Comparison of ENCODE assay signal across 9 cellular contexts in the genomic region with DNA sequence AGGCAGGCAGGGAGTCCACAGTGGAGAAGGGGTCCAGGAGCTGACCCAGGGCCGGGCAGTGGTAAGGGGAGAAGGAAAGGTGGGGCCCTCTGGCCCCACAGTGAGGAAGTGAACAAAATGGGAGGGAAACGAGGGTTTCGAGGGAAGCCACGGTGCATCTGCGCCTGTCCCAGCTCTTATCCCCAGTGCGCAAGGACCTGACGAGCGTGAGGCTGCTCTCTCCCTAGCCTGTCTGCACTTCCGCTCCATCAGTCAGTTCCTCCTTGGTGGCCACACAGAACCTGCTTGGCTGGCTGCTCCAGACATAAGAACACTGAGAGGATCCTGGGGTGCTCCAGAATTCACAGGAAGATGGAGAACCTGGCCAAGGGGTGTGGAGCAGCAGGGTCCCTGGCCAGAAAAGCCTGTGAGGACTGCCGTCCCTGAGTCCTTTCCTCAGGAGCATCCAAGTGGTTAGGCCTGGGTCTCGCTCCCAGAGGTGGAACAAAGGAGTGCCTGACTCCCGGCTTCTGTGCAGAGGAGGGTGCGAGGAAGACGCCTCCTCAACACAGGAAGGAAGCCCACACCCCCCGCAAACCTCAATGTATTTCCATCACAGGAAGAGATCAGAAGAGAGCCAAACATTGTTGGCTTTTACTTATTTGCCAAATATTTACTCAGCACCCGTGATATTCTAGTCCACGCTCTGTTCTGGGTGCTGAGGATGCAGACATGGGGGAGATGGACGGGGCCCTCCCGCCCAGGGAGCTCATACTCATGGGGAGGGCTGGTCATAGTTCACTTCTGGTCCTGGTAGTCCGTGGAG. TPM values are rescaled to one million over a fixed set of nuclear protein-coding genes. Genes with fewer than 3 reads are reported as not detected.
DNase-seq lines count a peak whose midpoint lies in the region; ATAC-seq and TF ChIP-seq lines count a peak whose summit lies in the region.
"Had no signal": no experiment of that assay in that cellular context is flagged by ENCODE, and none has a peak within 500 bp of the region (broad histone marks: within the 10 kb centered on the region; RNA-seq: fewer than 3 reads in every experiment).

No MANE protein-coding gene starts in this region.

- 45 to 53% methylated on average over 20 of the region's 20 CpGs for WGBS in upper lobe of left lung, 2 donors

- no peak for DNase-seq in activated CD4-positive, CD25-positive, alpha-beta regulatory T cell (lab: John Stamatoyannopoulos, UW)
- peak; percentile 69 for DNase-seq in activated T-cell treated with anti-CD3 and anti-CD28 coated beads, Interleukin-2, amount 50 U/mL, for 24 hours
- DNase-seq in memory B cell (ENCODE audit: low spot score in 2 of 2) (peak; percentile 21 to 30), upper lobe of left lung (no peak), SJCRH30 (no peak), NCI-H446 treated with DMSO at 0.1 percent for 48 hours (lab: John Stamatoyannopoulos, UW) (no peak)
- DNase-seq: NCI-H1694 had no signal

- peaks cover 0 to 6% (median 2%) of the 10 kb centered on the region in 4 donors for H3K9me3 ChIP-seq in upper lobe of left lung
- 0 out of 2 replicates have a peak, but pooled peaks cover 7% of the 10 kb centered on the region for H3K9me3 ChIP-seq in SJCRH30 (replicated peaks)

- peak; percentile 72 to 77 for ATAC-seq in activated CD4-positive, CD25-positive, alpha-beta regulatory T cell treated with anti-CD3 and anti-CD28 coated beads, Interleukin-2, amount 50 U/mL, for 24 hours
- ATAC-seq in memory B cell (ENCODE audit: low read depth) = peak; percentile 92
- ATAC-seq in upper lobe of left lung (ENCODE audit: low FRiP score in 2 of 2) = peak; percentile 47 to 56
- no peak for ATAC-seq in HG02571 (IDR thresholded peaks at IDR 0.05; ENCODE audit: unreplicated experiment)

- H3K9me3 Mint-ChIP-seq in activated T-cell treated with anti-CD3 and anti-CD28 coated beads, Interleukin-2, amount 50 U/mL, for 24 hours = peaks cover 14% of the 10 kb centered on the region
- no peaks in the 10 kb centered on the region for H3K9me3 Mint-ChIP-seq in memory B cell

- H3K36me3 ChIP-seq in upper lobe of left lung (no peaks in the 10 kb centered on the region), SJCRH30 (no peaks in the 10 kb centered on the region)

- no peak for TF ChIP-seq POLR2A in upper lobe of left lung (IDR thresholded peaks at IDR 0.05)

- no peak overlapping the region for H3K4me3 ChIP-seq in upper lobe of left lung
- no peak overlapping the region for H3K4me3 ChIP-seq in SJCRH30

- no peaks in the 10 kb centered on the region for H3K27me3 Mint-ChIP-seq in activated T-cell treated with anti-CD3 and anti-CD28 coated beads, Interleukin-2, amount 50 U/mL, for 24 hours
- peaks cover 3% of the 10 kb centered on the region for H3K27me3 Mint-ChIP-seq in memory B cell

- peak overlapping the region in 1 of 4 donors; percentile 6 for H3K27ac ChIP-seq in upper lobe of left lung
- no peak overlapping the region for H3K27ac ChIP-seq in SJCRH30

- peak overlapping the region; percentile 78 for H3K27ac Mint-ChIP-seq in activated T-cell treated with anti-CD3 and anti-CD28 coated beads, Interleukin-2, amount 50 U/mL, for 24 hours
- H3K27ac Mint-ChIP-seq in memory B cell = no peak overlapping the region

- H3K4me1 ChIP-seq in upper lobe of left lung = peaks cover 12 to 34% (median 23%) of the 10 kb centered on the region in 4 donors
- no peaks in the 10 kb centered on the region for H3K4me1 ChIP-seq in SJCRH30

- H3K36me3 Mint-ChIP-seq in activated T-cell treated with anti-CD3 and anti-CD28 coated beads, Interleukin-2, amount 50 U/mL, for 24 hours (ENCODE audit: low read depth) = peaks cover 14% of the 10 kb centered on the region
- H3K36me3 Mint-ChIP-seq in memory B cell = no peaks in the 10 kb centered on the region

- H3K27me3 ChIP-seq in upper lobe of left lung = no peaks in the 10 kb centered on the region
- 0 out of 2 replicates have a peak, but pooled peaks cover 3% of the 10 kb centered on the region for H3K27me3 ChIP-seq in SJCRH30

- TF ChIP-seq EP300 in upper lobe of left lung (IDR thresholded peaks at IDR 0.05) = no peak

- peak overlapping the region; percentile 48 for H3K4me3 Mint-ChIP-seq in activated T-cell treated with anti-CD3 and anti-CD28 coated beads, Interleukin-2, amount 50 U/mL, for 24 hours
- H3K4me3 Mint-ChIP-seq in memory B cell = peak overlapping the region; percentile 76

- peaks cover 50% of the 10 kb centered on the region for H3K4me1 Mint-ChIP-seq in activated T-cell treated with anti-CD3 and anti-CD28 coated beads, Interleukin-2, amount 50 U/mL, for 24 hours (ENCODE audit: low read depth)
- H3K4me1 Mint-ChIP-seq in memory B cell = peaks cover 18% of the 10 kb centered on the region

- TF ChIP-seq CTCF in upper lobe of left lung (IDR thresholded peaks at IDR 0.05) = no peak

RNA-seq across cellular contexts. Expression of a gene that starts 43.7 kb away (rescaled TPM):
- 10 to 100 TPM; 14.0 to 43.6 (median 24.2) TPM for total RNA-seq in upper lobe of left lung
- total RNA-seq in SJCRH30 (2014; rRNA removed; shearing (Covaris generic)) = 41.3 and 49.4 TPM in 2 replicates

RNA-seq across cellular contexts. Expression of a gene that starts 55.8 kb away (rescaled TPM):
- 10 to 100 TPM in 3 of 6 donors, 1 to 10 TPM in 3; 7.1 to 13.6 (median 11.3) TPM for total RNA-seq in upper lobe of left lung
- 7.7 and 7.8 TPM in 2 replicates for total RNA-seq in SJCRH30 (2014; rRNA removed; shearing (Covaris generic))

Comparison
In these comparisons a context has a peak if more than half of its experiments do, and no peak if none do; other contexts are left out.
1. DNase-seq: peak in activated T-cell treated with anti-CD3 and anti-CD28 coated beads, Interleukin-2, amount 50 U/mL, for 24 hours (single experiment) and memory B cell (2 of 2); none in activated CD4-positive, CD25-positive, alpha-beta regulatory T cell (0 of 4), upper lobe of left lung (0 of 2), SJCRH30 (0 of 2) and NCI-H446 treated with DMSO at 0.1 percent for 48 hours (single experiment).